25 cellular contexts compared by ENCODE assay signal in genomic region chr1:172980456-172980855, GRCh38.
DNase-seq lines count a peak whose midpoint lies in the region; ATAC-seq, FAIRE-seq and TF ChIP-seq lines count a peak whose summit lies in the region.
"Had no signal": no experiment of that assay in that cellular context is flagged by ENCODE, and none has a peak within 500 bp of the region (broad histone marks: within the 10 kb centered on the region; RNA-seq: fewer than 3 reads in every experiment).

No MANE protein-coding gene starts in this region.

- H3K79me2 ChIP-seq in astrocyte (ENCODE audit: insufficient read depth, low read length), result no peaks in the 10 kb centered on the region

- no peak overlapping the region for H2AFZ ChIP-seq in astrocyte (ENCODE audit: low read depth, low read length)

- H3K27me3 Mint-ChIP-seq in MCF 10A (ENCODE audit: insufficient read depth, unreplicated experiment) (no peaks in the 10 kb centered on the region), astrocyte (ENCODE audit: low read depth, unreplicated experiment) (no peaks in the 10 kb centered on the region)
- H3K27me3 Mint-ChIP-seq: activated B cell treated with CpG ODN at 0.5 μM for 24 hours; activated naive CD8-positive, alpha-beta T cell treated with anti-CD3 and anti-CD28 coated beads for 36 hours had no signal

- DNase-seq in MCF 10A (ENCODE audit: unreplicated experiment), result peak; percentile 54
- no peak for DNase-seq in breast epithelium (ENCODE audit: low spot score in 2 of 2)
- peak; percentile 79 for DNase-seq in astrocyte (ENCODE audit: low read depth)
- DNase-seq in fibroblast of peridontal ligament (ENCODE audit: extremely low read depth), result peak; percentile 48
- DNase-seq in smooth muscle cell of the brain vasculature (ENCODE audit: low read depth, low spot score), result peak; percentile 29
- DNase-seq in H4 (ENCODE audit: low spot score), result no peak
- DNase-seq: ACHN; activated B cell treated with CpG ODN at 0.5 μM for 24 hours; activated CD8-positive, alpha-beta memory T cell treated with anti-CD3 and anti-CD28 coated beads for 24 hours; activated naive CD8-positive, alpha-beta T cell treated with anti-CD3 and anti-CD28 coated beads for 36 hours; central memory CD4-positive, alpha-beta T cell; DMS79; effector CD4-positive, alpha-beta T cell; esophagus squamous epithelium; GOT3; KBM-7; left cardiac atrium; NCI-H1105; NCI-H524; stimulated activated naive CD4-positive, alpha-beta T cell had no signal

- no peak overlapping the region for H3K27ac Mint-ChIP-seq in MCF 10A (ENCODE audit: low read depth, unreplicated experiment)
- peak overlapping the region; percentile 7 for H3K27ac Mint-ChIP-seq in astrocyte (ENCODE audit: unreplicated experiment)
- H3K27ac Mint-ChIP-seq: activated B cell treated with CpG ODN at 0.5 μM for 24 hours; activated naive CD8-positive, alpha-beta T cell treated with anti-CD3 and anti-CD28 coated beads for 36 hours; activated T-helper 1 cell treated with anti-CD3 and anti-CD28 coated beads, Interleukin-12 subunit alpha, Interleukin-12 subunit beta, Interleukin-2, Interleukin-4 antibody, amounts not matched to agents 30 ng/mL and 10 ng/mL and 1 ng/mL, durations not matched to agents 14 hours and 24 hours and 36 hours had no signal

- H3K9me3 Mint-ChIP-seq in MCF 10A (ENCODE audit: unreplicated experiment) (peaks cover 7% of the 10 kb centered on the region), astrocyte (ENCODE audit: unreplicated experiment) (no peaks in the 10 kb centered on the region)
- H3K9me3 Mint-ChIP-seq: activated B cell treated with CpG ODN at 0.5 μM for 24 hours; activated naive CD8-positive, alpha-beta T cell treated with anti-CD3 and anti-CD28 coated beads for 36 hours; activated T-helper 1 cell treated with anti-CD3 and anti-CD28 coated beads, Interleukin-12 subunit alpha, Interleukin-12 subunit beta, Interleukin-2, Interleukin-4 antibody, amounts not matched to agents 30 ng/mL and 10 ng/mL and 1 ng/mL, durations not matched to agents 14 hours and 24 hours and 36 hours had no signal

- H3K9me3 ChIP-seq in breast epithelium (no peaks in the 10 kb centered on the region), astrocyte (ENCODE audit: insufficient read depth, low read depth, low read length) (no peaks in the 10 kb centered on the region)
- H3K9me3 ChIP-seq: esophagus squamous epithelium, tibial nerve had no signal

- H3K4me3 ChIP-seq in breast epithelium, result no peak overlapping the region
- no peak overlapping the region for H3K4me3 ChIP-seq in astrocyte (ENCODE audit: insufficient read depth, low read depth, low read length)
- H3K4me3 ChIP-seq: esophagus squamous epithelium, tibial nerve had no signal

- POLR2A ChIA-PET in MCF 10A (lab: Yijun Ruan, JAX), result interaction anchor here (0.6 to 0.7 kb wide), 2 partner anchors 12 to 21 kb away, joined by 3 read pairs; no protein-coding TSS in a partner anchor

- H3K36me3 Mint-ChIP-seq in MCF 10A (ENCODE audit: insufficient read depth, unreplicated experiment) (no peaks in the 10 kb centered on the region), astrocyte (ENCODE audit: low read depth, unreplicated experiment) (no peaks in the 10 kb centered on the region)
- H3K36me3 Mint-ChIP-seq: activated naive CD8-positive, alpha-beta T cell treated with anti-CD3 and anti-CD28 coated beads for 36 hours had no signal

- no peaks in the 10 kb centered on the region for H4K20me1 ChIP-seq in astrocyte (ENCODE audit: insufficient read depth, low read length)

- H3K4me1 ChIP-seq in breast epithelium (no peaks in the 10 kb centered on the region), astrocyte (ENCODE audit: insufficient read depth, low read length) (peaks cover 15% of the 10 kb centered on the region)
- H3K4me1 ChIP-seq: tibial nerve had no signal

- no peak for TF ChIP-seq POLR2A in breast epithelium (IDR thresholded peaks at IDR 0.05)

- no peak for TF ChIP-seq CTCF in MCF 10A (IDR thresholded peaks at IDR 0.05; ENCODE audit: unreplicated experiment)
- TF ChIP-seq CTCF in breast epithelium (IDR thresholded peaks at IDR 0.05), result no peak
- no peak for TF ChIP-seq CTCF in astrocyte (IDR thresholded peaks at IDR 0.05; ENCODE audit: insufficient read depth, low read depth, low read length)

- peak; percentile 95 for FAIRE-seq in astrocyte (lab: Jason Lieb, UNC)

- no peaks in the 10 kb centered on the region for H3K27me3 ChIP-seq in breast epithelium
- no peaks in the 10 kb centered on the region for H3K27me3 ChIP-seq in astrocyte (ENCODE audit: insufficient read depth, low read length)
- H3K27me3 ChIP-seq: esophagus squamous epithelium, tibial nerve had no signal

- ATAC-seq in HG03378 (IDR thresholded peaks at IDR 0.05; ENCODE audit: unreplicated experiment) (no peak), HG03520 (IDR thresholded peaks at IDR 0.05; ENCODE audit: unreplicated experiment) (no peak)
- ATAC-seq: left cardiac atrium, Right ventricle myocardium inferior had no signal

- no peak overlapping the region for H3K4me2 ChIP-seq in astrocyte (ENCODE audit: low read length)

- no peak overlapping the region for H3K4me3 Mint-ChIP-seq in MCF 10A (ENCODE audit: unreplicated experiment)
- no peak overlapping the region for H3K4me3 Mint-ChIP-seq in astrocyte (ENCODE audit: unreplicated experiment)
- H3K4me3 Mint-ChIP-seq: activated B cell treated with CpG ODN at 0.5 μM for 24 hours; activated naive CD8-positive, alpha-beta T cell treated with anti-CD3 and anti-CD28 coated beads for 36 hours; activated T-helper 1 cell treated with anti-CD3 and anti-CD28 coated beads, Interleukin-12 subunit alpha, Interleukin-12 subunit beta, Interleukin-2, Interleukin-4 antibody, amounts not matched to agents 30 ng/mL and 10 ng/mL and 1 ng/mL, durations not matched to agents 14 hours and 24 hours and 36 hours had no signal

- H3K36me3 ChIP-seq in breast epithelium (peaks cover 4% of the 10 kb centered on the region), astrocyte (ENCODE audit: insufficient read depth, low read length) (no peaks in the 10 kb centered on the region)
- H3K36me3 ChIP-seq: esophagus squamous epithelium, tibial nerve had no signal

- H3K27ac ChIP-seq in breast epithelium (no peak overlapping the region), astrocyte (ENCODE audit: low read depth, low read length) (peak overlapping the region; percentile 13)
- H3K27ac ChIP-seq: esophagus squamous epithelium, tibial nerve had no signal

- H3K9ac ChIP-seq in astrocyte (ENCODE audit: low read length), result no peak overlapping the region

- H3K4me1 Mint-ChIP-seq in MCF 10A (ENCODE audit: insufficient read depth, unreplicated experiment), result peaks cover 31% of the 10 kb centered on the region
- H3K4me1 Mint-ChIP-seq in astrocyte (ENCODE audit: low read depth, unreplicated experiment), result peaks cover 13% of the 10 kb centered on the region
- H3K4me1 Mint-ChIP-seq: activated naive CD8-positive, alpha-beta T cell treated with anti-CD3 and anti-CD28 coated beads for 36 hours had no signal

- no TSS peak for BruUV-seq in MCF 10A (replicated peaks; lab: Mats Ljungman, UMichigan)

- intact Hi-C loops in MCF 10A (cut with micrococcal nuclease) (no loop called here), breast epithelium (cut with DNase I; ENCODE audit: low total_unique reads) (no loop called here)

- CTCF ChIA-PET in MCF 10A (lab: Yijun Ruan, JAX), result no interaction called here

Comparison
In these comparisons a context has a peak if more than half of its experiments do, and no peak if none do; other contexts are left out.
1. DNase-seq: peak in MCF 10A (single experiment), astrocyte (single experiment), fibroblast of peridontal ligament (single experiment) and smooth muscle cell of the brain vasculature (single experiment); none in breast epithelium (0 of 2) and H4 (single experiment).